26 cellular contexts compared by ENCODE assay signal in genomic region chr2:237830522-237830921, GRCh38. TPM values are rescaled to one million over a fixed set of nuclear protein-coding genes. Genes with fewer than 3 reads are reported as not detected.
A peak's percentile ranks its signal among the peaks of the same experiment; 100 is the strongest.
DNase-seq lines count a peak whose midpoint lies in the region; ATAC-seq, FAIRE-seq and TF ChIP-seq lines count a peak whose summit lies in the region.
"Had no signal": no experiment of that assay in that cellular context is flagged by ENCODE, and none has a peak within 500 bp of the region (broad histone marks: within the 10 kb centered on the region; RNA-seq: fewer than 3 reads in every experiment).

No MANE protein-coding gene starts in this region.

- no peaks in the 10 kb centered on the region for H3K9me3 Mint-ChIP-seq in immature natural killer cell
- H3K9me3 Mint-ChIP-seq: HFFc6 had no signal

- H3K4me3 Mint-ChIP-seq in immature natural killer cell, result no peak overlapping the region
- H3K4me3 Mint-ChIP-seq: CD4-positive, alpha-beta memory T cell; HFFc6 had no signal

- no peaks in the 10 kb centered on the region for H3K4me1 Mint-ChIP-seq in immature natural killer cell
- H3K4me1 Mint-ChIP-seq: CD4-positive, alpha-beta memory T cell had no signal

- FAIRE-seq in islet of Langerhans (lab: Jason Lieb, UNC), result peak; percentile 77
- FAIRE-seq: A549, GM12892, GM19239, H54 had no signal

- H3K9me3 ChIP-seq in liver (ENCODE audit: control insufficient read depth in 4 of 4, low read length in 3 of 4), result no peaks in the 10 kb centered on the region
- H3K9me3 ChIP-seq: A549; BE2C; BLaER1 treated with 17β-estradiol and CSF1 and Interleukin-3, amounts not matched to agents 10 nM and 100 nM; HAP-1 had no signal

- DNase-seq in NCI-H526 (lab: John Stamatoyannopoulos, UW), result peak; percentile 25 to 31
- no peak for DNase-seq in stimulated activated CD4-positive, alpha-beta T cell treated with anti-CD3 and anti-CD28 coated beads, Interleukin-4, amount 100 ng/mL, for 4 hours
- no peak for DNase-seq in mucosa of gallbladder (ENCODE audit: low spot score)
- DNase-seq in immature natural killer cell, result no peak
- DNase-seq: 8988T; ACHN; AML-193; BE2C; Calu3; CD4-positive, alpha-beta memory T cell; COR-L47; DMS53; DMS79 treated with DMSO at 0.1 percent for 48 hours; GF-D8; GOT3; HFFc6 had no signal

- 37% methylated on average over 2 of the region's 2 CpGs for WGBS in liver

- peaks cover 0 to 2% (median 0%) of the 10 kb centered on the region in 3 donors for H3K27me3 Mint-ChIP-seq in immature natural killer cell (ENCODE audit: low read depth in 3 of 3)
- H3K27me3 Mint-ChIP-seq: CD4-positive, alpha-beta memory T cell had no signal

- ATAC-seq in GM19328 (IDR thresholded peaks at IDR 0.05; ENCODE audit: unreplicated experiment), result no peak
- ATAC-seq: A549 had no signal

- peak overlapping the region in 1 of 6 donors; percentile 67 for H3K27ac Mint-ChIP-seq in immature natural killer cell
- H3K27ac Mint-ChIP-seq: CD4-positive, alpha-beta memory T cell; HFFc6 had no signal

- H3K9ac ChIP-seq in liver (ENCODE audit: low read depth in 1 of 2, low read length in 2 of 2), result peak overlapping the region in 1 of 2 donors; percentile 39
- H3K9ac ChIP-seq: BLaER1 treated with 17β-estradiol and CSF1 and Interleukin-3, amounts not matched to agents 10 nM and 100 nM had no signal

- H3K36me3 Mint-ChIP-seq in immature natural killer cell, result peaks cover 4 to 8% (median 6%) of the 10 kb centered on the region in 3 donors

- no peaks in the 10 kb centered on the region for H3K36me3 ChIP-seq in liver (ENCODE audit: control insufficient read depth in 4 of 4, insufficient read depth in 3 of 4, low read depth in 1 of 4, low read length in 3 of 4)
- H3K36me3 ChIP-seq: BE2C; BLaER1 treated with 17β-estradiol and CSF1 and Interleukin-3, amounts not matched to agents 10 nM and 100 nM; HAP-1 had no signal

- H3K4me3 ChIP-seq in liver (ENCODE audit: low read depth in 1 of 3, low read length in 3 of 3), result no peak overlapping the region
- H3K4me3 ChIP-seq: A549; BLaER1 treated with 17β-estradiol and CSF1 and Interleukin-3, amounts not matched to agents 10 nM and 100 nM; HAP-1 had no signal

- H3K27me3 ChIP-seq in liver (ENCODE audit: control insufficient read depth in 4 of 4, insufficient read depth in 4 of 4, low read length in 3 of 4), result no peaks in the 10 kb centered on the region
- H3K27me3 ChIP-seq: BE2C; BLaER1 treated with 17β-estradiol and CSF1 and Interleukin-3, amounts not matched to agents 10 nM and 100 nM had no signal

- TF ChIP-seq CTCF in liver (IDR thresholded peaks at IDR 0.05; ENCODE audit: low read depth, low read length, missing input control), result no peak

- H3K4me1 ChIP-seq in liver (ENCODE audit: control insufficient read depth in 4 of 4, insufficient read depth in 4 of 4, low read length in 3 of 4), result peaks cover 3 to 19% (median 13%) of the 10 kb centered on the region in 4 donors
- H3K4me1 ChIP-seq: A549, BE2C, HAP-1 had no signal

- H3K27ac ChIP-seq in liver (ENCODE audit: low read depth in 1 of 2, low read length in 2 of 2), result peak overlapping the region; percentile 67 to 71
- H3K27ac ChIP-seq: A549; BLaER1 treated with 17β-estradiol and CSF1 and Interleukin-3, amounts not matched to agents 10 nM and 100 nM had no signal

- TF ChIP-seq RAD21 in liver (IDR thresholded peaks at IDR 0.05), result peak in 1 of 2 donors; percentile 44

TF ChIP-seq in liver, 16 proteins besides CTCF, POLR2A, EP300 and RAD21:
- TF ChIP-seq HNF4G (IDR thresholded peaks at IDR 0.05), result peak; percentile 92
- no peak for TF ChIP-seq FOXA1 (IDR thresholded peaks at IDR 0.05)
- TF ChIP-seq RXRA (IDR thresholded peaks at IDR 0.05), result peak; percentile 37 to 42
- peak; percentile 96 to 97 for TF ChIP-seq HNF4A (conservative IDR thresholded peaks at IDR 0.05)
- peak; percentile 28 for TF ChIP-seq ATF3 (IDR thresholded peaks at IDR 0.05)
- peak in 1 of 2 donors; percentile 30 for TF ChIP-seq JUND (IDR thresholded peaks at IDR 0.05)
- no peak for TF ChIP-seq FOXA2 (IDR thresholded peaks at IDR 0.05)
- peak; percentile 91 for TF ChIP-seq SP1 (IDR thresholded peaks at IDR 0.05)
- TF ChIP-seq ZBTB33 (IDR thresholded peaks at IDR 0.05), result peak; percentile 17

RNA-seq across cellular contexts. Expression of gene RAMP1, which starts 28.9 kb away (rescaled TPM):
- 10 to 100 TPM in 1 of 2 donors, 1 to 10 TPM in 1; 3.1 to 17.8 TPM for total RNA-seq in liver
- polyA plus RNA-seq in liver, result 100 to 1,000 TPM in 1 of 2 donors, 10 to 100 TPM in 1; 29.2 to 129 TPM
- total RNA-seq in mucosa of gallbladder, result 215 TPM
- 100 to 1,000 TPM in 1 of 3 donors, 10 to 100 TPM in 2; 70.8 to 292 (median 96.5) TPM for polyA plus RNA-seq in immature natural killer cell
- total RNA-seq: CD4-positive, alpha-beta memory T cell; G401 had no signal
- polyA plus RNA-seq: A549 had no signal

RNA-seq across cellular contexts. Expression of gene RBM44, which starts 31.9 kb away (rescaled TPM):
- total RNA-seq in liver (under 1 TPM; 0.09 to 0.75 TPM), mucosa of gallbladder (0.55 TPM)
- polyA plus RNA-seq in liver (under 1 TPM; 0.02 to 0.21 TPM), immature natural killer cell (under 1 TPM in 1 of 3 donors, not detected in 2; 0.08 TPM)

Comparison
In these comparisons a context has a peak if more than half of its experiments do, and no peak if none do; other contexts are left out.
1. DNase-seq: peak in NCI-H526 (2 of 2); none in stimulated activated CD4-positive, alpha-beta T cell treated with anti-CD3 and anti-CD28 coated beads, Interleukin-4, amount 100 ng/mL, for 4 hours (0 of 2), mucosa of gallbladder (single experiment) and immature natural killer cell (0 of 3).
2. RNA of gene RAMP1, which starts 28.9 kb away (total RNA-seq): 215 TPM in mucosa of gallbladder (single experiment); 3.1 to 17.8 TPM in liver; every median in the first group is over 10 times any median in the second.